In genomic region chr2:187440101-187440500, GRCh38 we compare ENCODE assay signal across 19 cellular contexts. TPM values are rescaled to one million over a fixed set of nuclear protein-coding genes. Genes with fewer than 3 reads are reported as not detected.
DNase-seq lines count a peak whose midpoint lies in the region; ATAC-seq, FAIRE-seq and TF ChIP-seq lines count a peak whose summit lies in the region.
"Had no signal": no experiment of that assay in that cellular context is flagged by ENCODE, and none has a peak within 500 bp of the region (broad histone marks: within the 10 kb centered on the region; RNA-seq: fewer than 3 reads in every experiment).

No MANE protein-coding gene starts in this region.

- no peak overlapping the region for H3K9ac ChIP-seq in MM.1S (ENCODE audit: low read length)

- FAIRE-seq in G401.6 (lab: Jason Lieb, UNC) (peak; percentile 13), endometrium (lab: Jason Lieb, UNC) (peak; percentile 96)
- FAIRE-seq: GM12878 had no signal

- H3K4me3 ChIP-seq in fibroblast of villous mesenchyme (ENCODE audit: low read depth, low read length) (no peak overlapping the region), MM.1S (ENCODE audit: low read length) (no peak overlapping the region)
- H3K4me3 ChIP-seq in effector memory CD4-positive, alpha-beta T cell (ENCODE audit: insufficient read depth, low read depth, low read length, poor library complexity, severe bottlenecking): no peak overlapping the region
- H3K4me3 ChIP-seq: GM12878, GM23338 had no signal

- POLR2A ChIA-PET in RWPE1 (lab: Yijun Ruan, JAX; ENCODE audit: low non-redundant PET): no interaction called here

- ATAC-seq in GM18517 (IDR thresholded peaks at IDR 0.05; ENCODE audit: unreplicated experiment): no peak
- ATAC-seq: GM12878, GM23338 had no signal

- no peaks in the 10 kb centered on the region for H3K27me3 ChIP-seq in effector memory CD4-positive, alpha-beta T cell (replicated peaks; ENCODE audit: control insufficient read depth, insufficient read depth, low read length, poor library complexity, severe bottlenecking)
- no peaks in the 10 kb centered on the region for H3K27me3 ChIP-seq in MM.1S (replicated peaks; ENCODE audit: insufficient read depth, low read length)

- H3K4me1 ChIP-seq in effector memory CD4-positive, alpha-beta T cell (ENCODE audit: control insufficient read depth, insufficient read depth, low read length, poor library complexity, severe bottlenecking): no peaks in the 10 kb centered on the region
- H3K4me1 ChIP-seq in MM.1S (ENCODE audit: low read length): no peaks in the 10 kb centered on the region

- H4K20me1 ChIP-seq in MM.1S (ENCODE audit: insufficient read depth, low read length): no peaks in the 10 kb centered on the region

- H3K4me2 ChIP-seq in MM.1S (ENCODE audit: low read depth, low read length): no peak overlapping the region
- H3K4me2 ChIP-seq: GM23338 had no signal

- H3F3A ChIP-seq in MM.1S (ENCODE audit: insufficient read depth, low read length): no peaks in the 10 kb centered on the region

- H3K9me3 ChIP-seq in effector memory CD4-positive, alpha-beta T cell (ENCODE audit: control insufficient read depth, low read length): no peaks in the 10 kb centered on the region
- no peaks in the 10 kb centered on the region for H3K9me3 ChIP-seq in MM.1S (replicated peaks; ENCODE audit: insufficient read depth, low read length)

- no peak overlapping the region for H3K27ac ChIP-seq in effector memory CD4-positive, alpha-beta T cell (ENCODE audit: insufficient read depth, low read length, poor library complexity, severe bottlenecking)
- H3K27ac ChIP-seq in RWPE1 (no peak overlapping the region), MM.1S (ENCODE audit: low read length) (no peak overlapping the region)

- H3K36me3 ChIP-seq in effector memory CD4-positive, alpha-beta T cell (ENCODE audit: control insufficient read depth, insufficient read depth, low read length): no peaks in the 10 kb centered on the region
- no peaks in the 10 kb centered on the region for H3K36me3 ChIP-seq in MM.1S (replicated peaks; ENCODE audit: insufficient read depth, low read length)

- CTCF ChIA-PET in RWPE1 (lab: Yijun Ruan, JAX): no interaction called here

- no peaks in the 10 kb centered on the region for H3K9me2 ChIP-seq in MM.1S (replicated peaks; ENCODE audit: insufficient read depth, low read length)

- TF ChIP-seq CTCF in fibroblast of villous mesenchyme (IDR thresholded peaks at IDR 0.05; ENCODE audit: insufficient read depth, low read depth, low read length) (no peak), RWPE1 (conservative IDR thresholded peaks at IDR 0.05; ENCODE audit: low read depth) (no peak), MM.1S (IDR thresholded peaks at IDR 0.05; ENCODE audit: low read length) (no peak)

- H3K79me2 ChIP-seq in MM.1S (ENCODE audit: low read length): no peaks in the 10 kb centered on the region

- H2AFZ ChIP-seq in MM.1S (ENCODE audit: low read length): no peak overlapping the region
- H2AFZ ChIP-seq: GM23338 had no signal

- DNase-seq in EH (ENCODE audit: low read depth) (peak; percentile 67), fibroblast of villous mesenchyme (ENCODE audit: low read depth) (peak; percentile 21), RWPE1 (ENCODE audit: low spot score) (no peak), MM.1S (no peak)
- DNase-seq in effector memory CD4-positive, alpha-beta T cell: no peak
- DNase-seq: C1 segment of cervical spinal cord; Calu3; CD4-positive, alpha-beta memory T cell; COR-L47; DMS53; DMS79 treated with DMSO at 0.1 percent for 48 hours; GDM1; H9; HFFc6 had no signal

RNA-seq across cellular contexts. Expression of gene CALCRL, which starts 8.0 kb away (rescaled TPM):
- total RNA-seq in fibroblast of villous mesenchyme: 1.9 and 2.2 TPM in 2 replicates

Comparison
In these comparisons a context has a peak if more than half of its experiments do, and no peak if none do; other contexts are left out.
1. DNase-seq: peak in EH (single experiment) and fibroblast of villous mesenchyme (single experiment); none in effector memory CD4-positive, alpha-beta T cell (0 of 3), RWPE1 (single experiment) and MM.1S (single experiment).